ENCODE assay signal across 1 cellular context in the genomic region with DNA sequence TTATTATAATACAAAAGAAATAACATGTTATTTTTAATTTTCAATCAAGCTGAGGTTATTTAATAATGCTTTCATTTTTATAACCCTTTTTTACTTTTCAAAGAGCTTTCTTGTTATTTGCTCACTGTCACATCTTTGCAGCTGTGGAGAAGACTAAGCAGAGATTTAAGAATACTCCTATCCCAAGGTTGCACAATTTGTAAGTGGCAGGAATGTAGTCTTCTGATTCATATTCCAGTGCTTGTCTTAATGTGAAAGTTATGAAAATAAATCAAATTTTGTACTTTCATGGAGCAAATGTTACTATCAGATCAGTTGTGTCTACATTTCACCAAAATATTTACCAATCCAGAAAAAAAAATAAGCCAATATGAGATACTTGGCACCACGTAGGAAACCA.
A peak's percentile ranks its signal among the peaks of the same experiment; 100 is the strongest.
TF ChIP-seq lines count a peak whose summit lies in the region.

No MANE protein-coding gene starts in this region.

TF ChIP-seq in IMR-90, 13 proteins besides CTCF, POLR2A, EP300 and RAD21 (continued from another document):
- TF ChIP-seq, protein P1, sequence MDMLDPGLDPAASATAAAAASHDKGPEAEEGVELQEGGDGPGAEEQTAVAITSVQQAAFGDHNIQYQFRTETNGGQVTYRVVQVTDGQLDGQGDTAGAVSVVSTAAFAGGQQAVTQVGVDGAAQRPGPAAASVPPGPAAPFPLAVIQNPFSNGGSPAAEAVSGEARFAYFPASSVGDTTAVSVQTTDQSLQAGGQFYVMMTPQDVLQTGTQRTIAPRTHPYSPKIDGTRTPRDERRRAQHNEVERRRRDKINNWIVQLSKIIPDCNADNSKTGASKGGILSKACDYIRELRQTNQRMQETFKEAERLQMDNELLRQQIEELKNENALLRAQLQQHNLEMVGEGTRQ (IDR thresholded peaks at IDR 0.05; ENCODE audit: low read depth, low read length) = no peak
- TF ChIP-seq, protein P2, sequence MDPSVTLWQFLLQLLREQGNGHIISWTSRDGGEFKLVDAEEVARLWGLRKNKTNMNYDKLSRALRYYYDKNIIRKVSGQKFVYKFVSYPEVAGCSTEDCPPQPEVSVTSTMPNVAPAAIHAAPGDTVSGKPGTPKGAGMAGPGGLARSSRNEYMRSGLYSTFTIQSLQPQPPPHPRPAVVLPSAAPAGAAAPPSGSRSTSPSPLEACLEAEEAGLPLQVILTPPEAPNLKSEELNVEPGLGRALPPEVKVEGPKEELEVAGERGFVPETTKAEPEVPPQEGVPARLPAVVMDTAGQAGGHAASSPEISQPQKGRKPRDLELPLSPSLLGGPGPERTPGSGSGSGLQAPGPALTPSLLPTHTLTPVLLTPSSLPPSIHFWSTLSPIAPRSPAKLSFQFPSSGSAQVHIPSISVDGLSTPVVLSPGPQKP (IDR thresholded peaks at IDR 0.05; ENCODE audit: borderline replicate concordance, low read depth, low read length) = no peak
- peak; percentile 42; the same call in 1 of the 2 replicates for TF ChIP-seq CEBPB (IDR thresholded peaks at IDR 0.05; ENCODE audit: low read depth, low read length)
